ENCODE assay signal across 10 cellular contexts in the genomic region with DNA sequence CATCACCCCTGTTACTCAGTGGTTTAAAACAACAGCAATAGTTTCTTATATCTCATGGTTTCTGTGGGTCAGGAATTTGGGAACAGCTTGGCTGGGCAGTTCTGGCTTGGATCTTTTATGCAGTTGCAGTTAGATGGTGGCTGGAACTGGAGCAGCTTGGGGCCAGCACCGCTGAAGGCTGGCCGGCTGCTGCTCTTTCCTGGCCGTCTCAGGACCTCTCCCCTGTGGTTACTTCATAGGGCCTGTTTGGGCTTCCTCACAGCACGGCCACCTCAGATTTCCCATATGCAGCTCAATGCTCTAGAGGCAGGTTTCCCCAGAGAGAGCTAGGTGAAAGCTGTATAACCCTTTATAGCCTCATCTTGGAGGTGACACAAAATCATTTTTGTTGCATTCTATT. TPM values are rescaled to one million over a fixed set of nuclear protein-coding genes. Genes with fewer than 3 reads are reported as not detected.
DNase-seq lines count a peak whose midpoint lies in the region; ATAC-seq and TF ChIP-seq lines count a peak whose summit lies in the region.
"Had no signal": no experiment of that assay in that cellular context is flagged by ENCODE, and none has a peak within 500 bp of the region (broad histone marks: within the 10 kb centered on the region; RNA-seq: fewer than 3 reads in every experiment).

No MANE protein-coding gene starts in this region.

- H3K27ac ChIP-seq in adrenal gland (peak overlapping the region in 4 of 5 donors; percentile 9 to 93 (median 89)), right lobe of liver (peak overlapping the region; percentile 10 to 47 (median 36)), suprapubic skin (peak overlapping the region; percentile 7), ovary (no peak overlapping the region)

- TF ChIP-seq CTCF in adrenal gland (IDR thresholded peaks at IDR 0.05): no peak
- no peak for TF ChIP-seq CTCF in right lobe of liver (IDR thresholded peaks at IDR 0.05)
- TF ChIP-seq CTCF in suprapubic skin (IDR thresholded peaks at IDR 0.05): no peak
- no peak for TF ChIP-seq CTCF in ovary (IDR thresholded peaks at IDR 0.05)

- no peaks in the 10 kb centered on the region for H3K9me3 Mint-ChIP-seq in T-helper 1 cell treated with Interleukin-12 subunit alpha and Interleukin-12 subunit beta and Interleukin-4 antibody, amounts not matched to agents 30 μg/mL and 1 μg/mL, for 36 hours

- no peaks in the 10 kb centered on the region for H3K36me3 ChIP-seq in adrenal gland (replicated peaks in 1 of 2)
- no peaks in the 10 kb centered on the region for H3K36me3 ChIP-seq in right lobe of liver
- no peaks in the 10 kb centered on the region for H3K36me3 ChIP-seq in suprapubic skin
- no peaks in the 10 kb centered on the region for H3K36me3 ChIP-seq in ovary

- peak overlapping the region; percentile 84 for H3K27ac Mint-ChIP-seq in T-helper 1 cell treated with Interleukin-12 subunit alpha and Interleukin-12 subunit beta and Interleukin-4 antibody, amounts not matched to agents 30 μg/mL and 1 μg/mL, for 36 hours

- intact Hi-C loops in adrenal gland (cut with DNase I): no loop called here
- intact Hi-C loops in right lobe of liver (cut with DNase I): no loop called here
- intact Hi-C loops in ovary (cut with DNase I): no loop called here

- DNase-seq in T-helper 1 cell: no peak
- DNase-seq in adrenal gland: no peak
- no peak for DNase-seq in right lobe of liver
- no peak for DNase-seq in suprapubic skin (ENCODE audit: low spot score in 2 of 2)
- DNase-seq in ovary: no peak
- DNase-seq in DMS79 (lab: John Stamatoyannopoulos, UW): no peak
- DNase-seq in AG08395 (ENCODE audit: low spot score): no peak
- DNase-seq: 8988T, NCI-H1105 treated with DMSO at 0.1 percent for 48 hours had no signal

- H3K9me3 ChIP-seq in adrenal gland (replicated peaks in 1 of 3): no peaks in the 10 kb centered on the region
- no peaks in the 10 kb centered on the region for H3K9me3 ChIP-seq in right lobe of liver
- H3K9me3 ChIP-seq in suprapubic skin: no peaks in the 10 kb centered on the region
- H3K9me3 ChIP-seq in ovary: no peaks in the 10 kb centered on the region

- TF ChIP-seq EP300 in suprapubic skin (IDR thresholded peaks at IDR 0.05) (no peak), ovary (IDR thresholded peaks at IDR 0.05) (no peak)

- H3K27me3 ChIP-seq in adrenal gland (no peaks in the 10 kb centered on the region), right lobe of liver (no peaks in the 10 kb centered on the region), suprapubic skin (no peaks in the 10 kb centered on the region), ovary (no peaks in the 10 kb centered on the region)

- WGBS in adrenal gland, 4 donors: 57 to 68% (median 64%) methylated on average over 1 to 4 of the region's 4 CpGs
- no CpG with 5 or more reads among the region's 4 CpGs for WGBS in right lobe of liver (ENCODE audit: insufficient coverage, low coverage, low lambda C conversion rate, missing lambda C conversion rate)
- WGBS in suprapubic skin: 80% methylated on average over 1 of the region's 4 CpGs
- WGBS in ovary, 3 donors: 55 to 71% (median 62%) methylated on average over 4 of the region's 4 CpGs

- H3K4me3 Mint-ChIP-seq in T-helper 1 cell treated with Interleukin-12 subunit alpha and Interleukin-12 subunit beta and Interleukin-4 antibody, amounts not matched to agents 30 μg/mL and 1 μg/mL, for 36 hours: no peak overlapping the region

- peaks cover 51 to 78% of the 10 kb centered on the region in 2 donors for H3K4me1 ChIP-seq in adrenal gland (replicated peaks in 1 of 2)
- H3K4me1 ChIP-seq in right lobe of liver: peaks cover 0 to 26% (median 7%) of the 10 kb centered on the region in 4 donors
- H3K4me1 ChIP-seq in suprapubic skin: peaks cover 56% of the 10 kb centered on the region
- H3K4me1 ChIP-seq in ovary (ENCODE audit: insufficient read depth): peaks cover 29% of the 10 kb centered on the region

- H3K4me3 ChIP-seq in adrenal gland (no peak overlapping the region), right lobe of liver (no peak overlapping the region), suprapubic skin (no peak overlapping the region), ovary (no peak overlapping the region)

- no peak for TF ChIP-seq POLR2A in adrenal gland (IDR thresholded peaks at IDR 0.05)
- TF ChIP-seq POLR2A in right lobe of liver (IDR thresholded peaks at IDR 0.05): no peak
- TF ChIP-seq POLR2A in suprapubic skin (IDR thresholded peaks at IDR 0.05): no peak
- TF ChIP-seq POLR2A in ovary (IDR thresholded peaks at IDR 0.05): no peak

- H3K36me3 Mint-ChIP-seq in T-helper 1 cell treated with Interleukin-12 subunit alpha and Interleukin-12 subunit beta and Interleukin-4 antibody, amounts not matched to agents 30 μg/mL and 1 μg/mL, for 36 hours (ENCODE audit: low read depth): no peaks in the 10 kb centered on the region

- H3K4me1 Mint-ChIP-seq in T-helper 1 cell treated with Interleukin-12 subunit alpha and Interleukin-12 subunit beta and Interleukin-4 antibody, amounts not matched to agents 30 μg/mL and 1 μg/mL, for 36 hours (ENCODE audit: low read depth): peaks cover 16% of the 10 kb centered on the region

- peak in 2 of 4 donors; percentile 29 to 31 for ATAC-seq in right lobe of liver

- H3K27me3 Mint-ChIP-seq in T-helper 1 cell treated with Interleukin-12 subunit alpha and Interleukin-12 subunit beta and Interleukin-4 antibody, amounts not matched to agents 30 μg/mL and 1 μg/mL, for 36 hours (ENCODE audit: low read depth): no peaks in the 10 kb centered on the region

RNA-seq across cellular contexts. Expression of gene PKIG, which starts 15.6 kb away (rescaled TPM):
- total RNA-seq in adrenal gland: 100 to 1,000 TPM in 6 of 8 donors, 10 to 100 TPM in 2; 56.1 to 225 (median 149) TPM
- polyA plus RNA-seq in adrenal gland: 100 to 1,000 TPM in 1 of 3 donors, 10 to 100 TPM in 2; 43.9 to 114 (median 98.0) TPM
- total RNA-seq in right lobe of liver: 10 to 100 TPM; 11.7 to 31.7 (median 21.8) TPM
- 10 to 100 TPM; 17.2 to 40.8 (median 32.0) TPM for total RNA-seq in suprapubic skin
- total RNA-seq in ovary: 100 to 1,000 TPM in 1 of 7 donors, 10 to 100 TPM in 6; 37.0 to 114 (median 49.9) TPM
- 10 to 100 TPM; 46.9 to 74.9 TPM for polyA plus RNA-seq in ovary

RNA-seq across cellular contexts. Expression of gene ADA, which starts 53.6 kb away (rescaled TPM):
- total RNA-seq in adrenal gland (10 to 100 TPM in 5 of 8 donors, 1 to 10 TPM in 3; 6.6 to 16.4 (median 11.9) TPM), right lobe of liver (1 to 10 TPM; 2.2 to 8.6 (median 3.7) TPM), suprapubic skin (1 to 10 TPM; 4.1 to 9.4 (median 7.8) TPM), ovary (1 to 10 TPM; 1.1 to 5.7 (median 3.2) TPM)
- polyA plus RNA-seq in adrenal gland (10 to 100 TPM in 1 of 3 donors, 1 to 10 TPM in 2; 3.4 to 10.4 (median 9.6) TPM), ovary (1 to 10 TPM; 2.8 to 7.4 TPM)

Comparison
In these comparisons a context has a peak if more than half of its experiments do, and no peak if none do; other contexts are left out.
1. H3K27ac ChIP-seq: peak in adrenal gland (4 of 5), right lobe of liver (3 of 3) and suprapubic skin (single experiment); none in ovary (0 of 2).